In the genomic region with DNA sequence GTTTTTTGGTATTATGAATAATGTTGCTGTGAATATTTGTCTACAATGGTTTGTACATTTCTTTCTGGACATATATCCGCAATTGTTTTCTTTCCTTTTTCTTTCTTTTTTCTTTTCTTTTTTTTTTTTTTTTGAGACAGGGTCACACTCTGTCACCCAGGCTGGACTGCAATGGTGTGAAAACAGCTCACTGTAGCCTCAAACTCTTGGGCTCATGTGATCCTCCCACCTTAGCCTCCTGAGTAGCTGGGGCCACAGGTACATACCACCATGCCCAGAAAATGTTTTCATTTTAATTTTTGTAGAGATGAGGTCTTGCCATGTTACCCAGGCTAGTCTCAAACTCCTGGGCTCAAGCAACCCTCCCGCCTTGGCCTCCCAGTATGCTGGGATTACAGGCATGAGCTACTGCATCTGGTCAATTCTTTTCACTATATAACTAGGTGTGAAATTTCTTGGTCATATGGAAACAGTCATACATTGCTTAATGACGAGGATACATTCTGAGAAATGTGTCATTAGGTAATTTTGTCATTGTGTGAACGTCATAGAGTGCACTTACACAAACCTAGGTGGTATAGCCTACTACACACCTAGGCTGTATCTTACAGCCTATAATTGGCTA, we compare ENCODE assay signal across 20 cellular contexts. TPM values are rescaled to one million over a fixed set of nuclear protein-coding genes. Genes with fewer than 3 reads are reported as not detected.
DNase-seq lines count a peak whose midpoint lies in the region; ATAC-seq and TF ChIP-seq lines count a peak whose summit lies in the region.
"Had no signal": no experiment of that assay in that cellular context is flagged by ENCODE, and none has a peak within 500 bp of the region (broad histone marks: within the 10 kb centered on the region; RNA-seq: fewer than 3 reads in every experiment).

No MANE protein-coding gene starts in this region.

- intact Hi-C loops in activated CD4-positive, alpha-beta T cell treated with anti-CD3 and anti-CD28 coated beads, Interleukin-2, amount 10 ng/mL, durations not matched to agents 24 days and 14 days (cut with micrococcal nuclease): loop anchor here (1.0 kb wide), 1 partner anchor 9 kb away; no protein-coding TSS in a partner anchor
- intact Hi-C loops in CD4-positive, alpha-beta T cell (cut with DNase I, micrococcal nuclease): no loop called here
- intact Hi-C loops in naive thymus-derived CD4-positive, alpha-beta T cell (cut with micrococcal nuclease): no loop called here
- intact Hi-C loops in sciatic nerve (cut with DNase I): no loop called here

- peaks cover 22% of the 10 kb centered on the region for H3K9me3 Mint-ChIP-seq in activated CD4-positive, alpha-beta T cell treated with anti-CD3 and anti-CD28 coated beads, Interleukin-2, amount 10 ng/mL, durations not matched to agents 24 days and 14 days
- peaks cover 17% of the 10 kb centered on the region for H3K9me3 Mint-ChIP-seq in CD4-positive, alpha-beta T cell
- H3K9me3 Mint-ChIP-seq in naive thymus-derived CD4-positive, alpha-beta T cell: peaks cover 5 to 34% (median 14%) of the 10 kb centered on the region in 11 donors

- no peak for TF ChIP-seq EP300 in suprapubic skin (IDR thresholded peaks at IDR 0.05)

- H3K27ac ChIP-seq in CD4-positive, alpha-beta T cell (ENCODE audit: low read depth, low read length): no peak overlapping the region
- no peak overlapping the region for H3K27ac ChIP-seq in naive thymus-derived CD4-positive, alpha-beta T cell (ENCODE audit: low read depth, low read length)
- no peak overlapping the region for H3K27ac ChIP-seq in suprapubic skin
- H3K27ac ChIP-seq: A549; BLaER1 treated with 17β-estradiol and CSF1 and Interleukin-3, amounts not matched to agents 10 nM and 100 nM; cardiac muscle cell had no signal

- TF ChIP-seq POLR2A in suprapubic skin (IDR thresholded peaks at IDR 0.05): no peak

- peaks cover 2 to 11% of the 10 kb centered on the region in 2 donors for H3K4me1 ChIP-seq in naive thymus-derived CD4-positive, alpha-beta T cell (ENCODE audit: control insufficient read depth in 2 of 2, insufficient read depth in 2 of 2, low read length in 2 of 2)
- H3K4me1 ChIP-seq in suprapubic skin: no peaks in the 10 kb centered on the region
- H3K4me1 ChIP-seq: A549 had no signal

- peak overlapping the region; percentile 78 for H3K27ac Mint-ChIP-seq in activated CD4-positive, alpha-beta T cell treated with anti-CD3 and anti-CD28 coated beads, Interleukin-2, amount 10 ng/mL, durations not matched to agents 24 days and 14 days
- H3K27ac Mint-ChIP-seq in CD4-positive, alpha-beta T cell: peak overlapping the region; percentile 50
- peak overlapping the region in 8 of 9 donors; percentile 31 to 80 (median 54) for H3K27ac Mint-ChIP-seq in naive thymus-derived CD4-positive, alpha-beta T cell

- 86% methylated on average over 4 of the region's 4 CpGs for WGBS in suprapubic skin

- no peak for TF ChIP-seq CTCF in CD4-positive, alpha-beta T cell (IDR thresholded peaks at IDR 0.05)
- no peak for TF ChIP-seq CTCF in suprapubic skin (IDR thresholded peaks at IDR 0.05)

- peaks cover 14% of the 10 kb centered on the region for H3K9me3 ChIP-seq in CD4-positive, alpha-beta T cell (ENCODE audit: control insufficient read depth, low read length)
- peaks cover 0 to 10% (median 8%) of the 10 kb centered on the region in 3 experiments for H3K9me3 ChIP-seq in naive thymus-derived CD4-positive, alpha-beta T cell (ENCODE audit: control insufficient read depth in 2 of 3, low read length in 3 of 3)
- peaks cover 3% of the 10 kb centered on the region for H3K9me3 ChIP-seq in suprapubic skin

- peaks cover 37% of the 10 kb centered on the region for H3K4me1 Mint-ChIP-seq in activated CD4-positive, alpha-beta T cell treated with anti-CD3 and anti-CD28 coated beads, Interleukin-2, amount 10 ng/mL, durations not matched to agents 24 days and 14 days
- peaks cover 43% of the 10 kb centered on the region for H3K4me1 Mint-ChIP-seq in CD4-positive, alpha-beta T cell (ENCODE audit: low read depth)
- peaks cover 34 to 65% (median 57%) of the 10 kb centered on the region in 7 donors for H3K4me1 Mint-ChIP-seq in naive thymus-derived CD4-positive, alpha-beta T cell

- H3K27me3 ChIP-seq in CD4-positive, alpha-beta T cell (ENCODE audit: control insufficient read depth, insufficient read depth, low read length): no peaks in the 10 kb centered on the region
- H3K27me3 ChIP-seq in naive thymus-derived CD4-positive, alpha-beta T cell (ENCODE audit: control insufficient read depth in 2 of 2, insufficient read depth in 2 of 2, low read length in 2 of 2): no peaks in the 10 kb centered on the region
- H3K27me3 ChIP-seq in suprapubic skin: no peaks in the 10 kb centered on the region
- H3K27me3 ChIP-seq: BLaER1 treated with 17β-estradiol and CSF1 and Interleukin-3, amounts not matched to agents 10 nM and 100 nM; cardiac muscle cell had no signal

- peaks cover 0 to 34% (median 6%) of the 10 kb centered on the region in 3 experiments for H3K36me3 ChIP-seq in naive thymus-derived CD4-positive, alpha-beta T cell (ENCODE audit: control insufficient read depth in 2 of 3, insufficient read depth in 3 of 3, low read length in 3 of 3)
- H3K36me3 ChIP-seq in suprapubic skin: no peaks in the 10 kb centered on the region
- H3K36me3 ChIP-seq: cardiac muscle cell had no signal

- POLR2A ChIA-PET in CD4-positive, alpha-beta T cell (lab: Charles Lee): no interaction called here
- POLR2A ChIA-PET in naive thymus-derived CD4-positive, alpha-beta T cell (lab: Charles Lee): interaction anchor here (1.1 kb wide), 1 partner anchor 49 kb away, joined by 3 read pairs; no protein-coding TSS in a partner anchor

- no peaks in the 10 kb centered on the region for H3K27me3 Mint-ChIP-seq in activated CD4-positive, alpha-beta T cell treated with anti-CD3 and anti-CD28 coated beads, Interleukin-2, amount 10 ng/mL, durations not matched to agents 24 days and 14 days
- no peaks in the 10 kb centered on the region for H3K27me3 Mint-ChIP-seq in CD4-positive, alpha-beta T cell
- no peaks in the 10 kb centered on the region for H3K27me3 Mint-ChIP-seq in naive thymus-derived CD4-positive, alpha-beta T cell

- H3K4me3 ChIP-seq in naive thymus-derived CD4-positive, alpha-beta T cell (ENCODE audit: low read length): no peak overlapping the region
- H3K4me3 ChIP-seq in suprapubic skin: no peak overlapping the region
- H3K4me3 ChIP-seq: A549; BLaER1 treated with 17β-estradiol and CSF1 and Interleukin-3, amounts not matched to agents 10 nM and 100 nM; cardiac muscle cell had no signal

- H3K4me3 Mint-ChIP-seq in activated CD4-positive, alpha-beta T cell treated with anti-CD3 and anti-CD28 coated beads, Interleukin-2, amount 10 ng/mL, durations not matched to agents 24 days and 14 days: no peak overlapping the region
- H3K4me3 Mint-ChIP-seq in CD4-positive, alpha-beta T cell: no peak overlapping the region
- H3K4me3 Mint-ChIP-seq in naive thymus-derived CD4-positive, alpha-beta T cell: no peak overlapping the region

- peak; percentile 11 for ATAC-seq in CD4-positive, alpha-beta T cell (ENCODE audit: poor library complexity)
- ATAC-seq in naive thymus-derived CD4-positive, alpha-beta T cell: no peak
- no peak for ATAC-seq in sciatic nerve
- ATAC-seq: A549 had no signal

- CTCF ChIA-PET in CD4-positive, alpha-beta T cell (lab: Charles Lee): no interaction called here
- CTCF ChIA-PET in naive thymus-derived CD4-positive, alpha-beta T cell (lab: Charles Lee): no interaction called here

- peak; percentile 53 for DNase-seq in activated CD4-positive, alpha-beta T cell treated with anti-CD3 and anti-CD28 coated beads, Interleukin-2, amount 10 ng/mL, durations not matched to agents 24 days and 14 days
- no peak for DNase-seq in activated CD4-positive, alpha-beta T cell treated with anti-CD3 and anti-CD28 coated beads, Interleukin-2, amount 50 U/mL, for 4 hours
- no peak for DNase-seq in CD4-positive, alpha-beta T cell
- DNase-seq in activated T-cell treated with anti-CD3 and anti-CD28 coated beads, Interleukin-2, amount 50 U/mL, for 48 hours: peak; percentile 59 to 63
- peak in 1 of 9 donors; percentile 20 for DNase-seq in naive thymus-derived CD4-positive, alpha-beta T cell
- DNase-seq in GDM1 (lab: John Stamatoyannopoulos, UW) (no peak), suprapubic skin (ENCODE audit: low spot score in 2 of 2) (no peak), sciatic nerve (ENCODE audit: low spot score) (no peak)
- DNase-seq: activated CD4-positive, alpha-beta T cell treated with anti-CD3 and anti-CD28 coated beads, Interleukin-2, amount 50 U/mL, for 1 hour; anterior cingulate cortex; NCI-H1092; NCI-H1930; NCI-H2227 treated with DMSO at 0.1 percent for 48 hours; NCI-H774; occipital lobe; OCI-M1; Right ventricle myocardium superior had no signal

- peaks cover 85% of the 10 kb centered on the region for H3K36me3 Mint-ChIP-seq in activated CD4-positive, alpha-beta T cell treated with anti-CD3 and anti-CD28 coated beads, Interleukin-2, amount 10 ng/mL, durations not matched to agents 24 days and 14 days (ENCODE audit: low read depth)
- H3K36me3 Mint-ChIP-seq in CD4-positive, alpha-beta T cell (ENCODE audit: low read depth): peaks cover 90% of the 10 kb centered on the region
- peaks cover 35 to 78% (median 55%) of the 10 kb centered on the region in 5 donors for H3K36me3 Mint-ChIP-seq in naive thymus-derived CD4-positive, alpha-beta T cell

RNA-seq across cellular contexts. Expression of gene IL21R, which starts 15.2 kb away (rescaled TPM):
- 94.9 and 100 TPM in 2 replicates for total RNA-seq in activated CD4-positive, alpha-beta T cell treated with anti-CD3 and anti-CD28 coated beads, Interleukin-2, amount 10 ng/mL, durations not matched to agents 24 days and 14 days
- 10 to 100 TPM; 34.5 to 34.8 TPM for total RNA-seq in CD4-positive, alpha-beta T cell
- total RNA-seq in naive thymus-derived CD4-positive, alpha-beta T cell: 10 to 100 TPM; 24.6 to 40.9 (median 31.4) TPM
- 10 to 100 TPM; 37.1 to 52.1 TPM for polyA plus RNA-seq in naive thymus-derived CD4-positive, alpha-beta T cell
- total RNA-seq in suprapubic skin: 1 to 10 TPM in 1 of 4 donors, under 1 TPM in 3; 0.08 to 1.2 (median 0.23) TPM
- total RNA-seq in sciatic nerve: 1.7 TPM
- total RNA-seq: cardiac muscle cell, occipital lobe had no signal
- polyA plus RNA-seq: cardiac muscle cell had no signal

Comparison
In these comparisons a context has a peak if more than half of its experiments do, and no peak if none do; other contexts are left out.
1. DNase-seq: peak in activated CD4-positive, alpha-beta T cell treated with anti-CD3 and anti-CD28 coated beads, Interleukin-2, amount 10 ng/mL, durations not matched to agents 24 days and 14 days (single experiment) and activated T-cell treated with anti-CD3 and anti-CD28 coated beads, Interleukin-2, amount 50 U/mL, for 48 hours (2 of 2); none in activated CD4-positive, alpha-beta T cell treated with anti-CD3 and anti-CD28 coated beads, Interleukin-2, amount 50 U/mL, for 4 hours (0 of 2), CD4-positive, alpha-beta T cell (0 of 10), GDM1 (single experiment), suprapubic skin (0 of 2) and sciatic nerve (single experiment).
2. Peak in every context shown above with its lines, with median percentiles within 50 percentile points of each other: H3K27ac Mint-ChIP-seq.